In the genomic region with DNA sequence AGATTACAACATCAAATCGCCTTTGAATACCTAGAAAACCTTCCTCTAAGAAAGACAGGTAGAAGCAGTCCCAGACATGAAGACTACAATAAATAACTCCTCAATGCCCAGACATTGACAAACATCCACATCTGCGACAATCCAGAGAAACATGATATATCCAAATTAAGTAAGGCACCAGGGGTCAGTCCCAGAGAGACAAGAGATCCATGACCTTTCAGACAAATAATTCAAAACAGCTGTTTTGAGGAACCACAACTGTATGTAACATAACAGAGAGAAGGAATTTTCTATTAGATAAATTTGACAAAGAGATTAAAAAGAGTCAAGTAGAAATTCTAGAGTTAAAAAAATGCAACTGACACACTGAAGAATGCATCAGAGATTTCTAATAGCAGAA, we compare ENCODE assay signal across 32 cellular contexts.
"Had no signal": no experiment of that assay in that cellular context is flagged by ENCODE, and none has a peak within 500 bp of the region (broad histone marks: within the 10 kb centered on the region; RNA-seq: fewer than 3 reads in every experiment).

No MANE protein-coding gene starts in this region.

- H3K4me3 ChIP-seq: ascending aorta, coronary artery, esophagus squamous epithelium, gastrocnemius medialis, heart left ventricle had no signal

- H3K27me3 Mint-ChIP-seq: activated B cell treated with CpG ODN at 0.5 μM for 24 hours; activated CD8-positive, alpha-beta T cell treated with anti-CD3 and anti-CD28 coated beads for 36 hours; activated naive CD8-positive, alpha-beta T cell treated with anti-CD3 and anti-CD28 coated beads, Interleukin-2, amount 10 ng/mL, durations not matched to agents 7 days and 5 days; activated T-helper 17 cell treated with anti-CD3 and anti-CD28 coated beads, Interleukin-2, amount 50 U/mL, for 72 hours; dendritic cell treated with granulocyte-macrophage colony-stimulating factor and Interleukin-4, amounts not matched to agents 40 ng/mL and 50 ng/mL, for 4 days; effector memory CD8-positive, alpha-beta T cell; T-helper 17 cell had no signal

- FAIRE-seq: bronchial epithelial cell had no signal

- H3K27me3 ChIP-seq: ascending aorta, brain microvascular endothelial cell, esophagus squamous epithelium, foreskin keratinocyte, gastrocnemius medialis, heart left ventricle had no signal

- H3K36me3 ChIP-seq: ascending aorta, brain microvascular endothelial cell, gastrocnemius medialis, WERI-Rb-1 had no signal

- H3K4me1 Mint-ChIP-seq: activated B cell treated with CpG ODN at 0.5 μM for 24 hours; activated T-helper 17 cell treated with anti-CD3 and anti-CD28 coated beads, Interleukin-2, amount 50 U/mL, for 72 hours had no signal

- H3K4me3 Mint-ChIP-seq: activated B cell treated with CpG ODN at 0.5 μM for 24 hours; activated CD8-positive, alpha-beta T cell treated with anti-CD3 and anti-CD28 coated beads for 36 hours; activated naive CD8-positive, alpha-beta T cell treated with anti-CD3 and anti-CD28 coated beads, Interleukin-2, amount 10 ng/mL, durations not matched to agents 7 days and 5 days; activated T-cell treated with anti-CD3 and anti-CD28 coated beads, Interleukin-2, amount 50 U/mL, for 4 hours; activated T-helper 17 cell treated with anti-CD3 and anti-CD28 coated beads, Interleukin-2, amount 50 U/mL, for 72 hours; dendritic cell treated with granulocyte-macrophage colony-stimulating factor and Interleukin-4, amounts not matched to agents 40 ng/mL and 50 ng/mL, for 4 days; effector memory CD8-positive, alpha-beta T cell; T-helper 17 cell; T-helper 2 cell treated with Interferon-gamma antibody and Interleukin-4, amounts not matched to agents 5 μg/mL and 100 μg/mL, for 36 hours had no signal

- H3K27ac ChIP-seq: ascending aorta, brain microvascular endothelial cell, coronary artery, epithelial cell of prostate, esophagus squamous epithelium, foreskin keratinocyte, gastrocnemius medialis, heart left ventricle, WERI-Rb-1 had no signal

- DNase-seq: activated B cell treated with CpG ODN at 0.5 μM for 24 hours; activated CD4-positive, alpha-beta T cell treated with anti-CD3 and anti-CD28 coated beads for 48 hours; activated CD4-positive, alpha-beta T cell treated with anti-CD3 and anti-CD28 coated beads, Interleukin-2, amount 50 U/mL, for 1 hour; activated CD4-positive, alpha-beta T cell treated with anti-CD3 and anti-CD28 coated beads, Interleukin-2, amount 50 U/mL, for 48 hours; activated CD8-positive, alpha-beta memory T cell treated with anti-CD3 and anti-CD28 coated beads for 24 hours; activated CD8-positive, alpha-beta T cell treated with anti-CD3 and anti-CD28 coated beads for 36 hours; activated effector memory CD4-positive, alpha-beta T cell treated with Interleukin-2 at 50 U/mL for 16 hours; activated gamma-delta T cell treated with Interleukin-2 at 50 U/mL for 16 hours; activated naive CD4-positive, alpha-beta T cell treated with anti-CD3 and anti-CD28 coated beads, Interleukin-2, amount 50 U/mL, for 16 hours; activated naive CD4-positive, alpha-beta T cell treated with Interleukin-2 at 50 U/mL for 16 hours; activated naive CD8-positive, alpha-beta T cell treated with anti-CD3 and anti-CD28 coated beads, Interleukin-2, amount 10 ng/mL, durations not matched to agents 7 days and 5 days; activated T-cell treated with anti-CD3 and anti-CD28 coated beads, Interleukin-2, amount 50 U/mL, for 4 hours; brain microvascular endothelial cell; effector CD4-positive, alpha-beta T cell; effector memory CD8-positive, alpha-beta T cell; esophagus squamous epithelium; foreskin keratinocyte; gastrocnemius medialis; glutamatergic neuron; heart left ventricle; T-helper 1 cell; T-helper 17 cell; T1000; WERI-Rb-1 had no signal

- H3K9me3 ChIP-seq: ascending aorta, esophagus squamous epithelium, gastrocnemius medialis, heart left ventricle had no signal

- ATAC-seq: activated CD4-positive, CD25-positive, alpha-beta regulatory T cell treated with anti-CD3 and anti-CD28 coated beads, Interleukin-2, amount 50 U/mL, for 24 hours; activated CD8-positive, alpha-beta T cell treated with anti-CD3 and anti-CD28 coated beads for 36 hours; activated T-cell treated with anti-CD3 and anti-CD28 coated beads, Interleukin-2, amount 50 U/mL, for 4 hours; activated T-helper 17 cell treated with anti-CD3 and anti-CD28 coated beads, Interleukin-2, amount 50 U/mL, for 72 hours; effector memory CD8-positive, alpha-beta T cell; foreskin keratinocyte; gastrocnemius medialis; heart left ventricle; T-helper 17 cell had no signal

- H3K9me3 Mint-ChIP-seq: activated B cell treated with CpG ODN at 0.5 μM for 24 hours; activated CD8-positive, alpha-beta T cell treated with anti-CD3 and anti-CD28 coated beads for 36 hours; activated naive CD8-positive, alpha-beta T cell treated with anti-CD3 and anti-CD28 coated beads, Interleukin-2, amount 10 ng/mL, durations not matched to agents 7 days and 5 days; activated T-cell treated with anti-CD3 and anti-CD28 coated beads, Interleukin-2, amount 50 U/mL, for 4 hours; activated T-helper 17 cell treated with anti-CD3 and anti-CD28 coated beads, Interleukin-2, amount 50 U/mL, for 72 hours; dendritic cell treated with granulocyte-macrophage colony-stimulating factor and Interleukin-4, amounts not matched to agents 40 ng/mL and 50 ng/mL, for 4 days; effector memory CD8-positive, alpha-beta T cell; T-helper 2 cell treated with Interferon-gamma antibody and Interleukin-4, amounts not matched to agents 5 μg/mL and 100 μg/mL, for 36 hours had no signal

- H3K27ac Mint-ChIP-seq: activated B cell treated with CpG ODN at 0.5 μM for 24 hours; activated CD8-positive, alpha-beta T cell treated with anti-CD3 and anti-CD28 coated beads for 36 hours; activated naive CD8-positive, alpha-beta T cell treated with anti-CD3 and anti-CD28 coated beads, Interleukin-2, amount 10 ng/mL, durations not matched to agents 7 days and 5 days; activated T-helper 17 cell treated with anti-CD3 and anti-CD28 coated beads, Interleukin-2, amount 50 U/mL, for 72 hours; dendritic cell treated with granulocyte-macrophage colony-stimulating factor and Interleukin-4, amounts not matched to agents 40 ng/mL and 50 ng/mL, for 4 days; T-helper 2 cell treated with Interferon-gamma antibody and Interleukin-4, amounts not matched to agents 5 μg/mL and 100 μg/mL, for 36 hours had no signal

- H3K4me1 ChIP-seq: ascending aorta, foreskin keratinocyte, gastrocnemius medialis had no signal
